1 cellular context compared by ENCODE assay signal in genomic region chr10:78755075-78755695, GRCh38.
TF ChIP-seq lines count a peak whose summit lies in the region.

No MANE protein-coding gene starts in this region.

TF ChIP-seq in SK-N-SH, 30 proteins besides CTCF, POLR2A, EP300 and RAD21 (continued from another document):
- TF ChIP-seq MEF2A (IDR thresholded peaks at IDR 0.05; ENCODE audit: borderline replicate concordance, low read depth) (no peak), RFX5 (IDR thresholded peaks at IDR 0.05; ENCODE audit: low read length) (no peak), MXI1 (IDR thresholded peaks at IDR 0.05; ENCODE audit: low read depth, low read length) (peak; percentile 8; the same call in 1 of the 2 replicates), FOXM1 (IDR thresholded peaks at IDR 0.05; ENCODE audit: low read depth) (no peak), TCF12 (IDR thresholded peaks at IDR 0.05) (no peak), ELF1 (IDR thresholded peaks at IDR 0.05) (no peak), IRF3 (IDR thresholded peaks at IDR 0.05; ENCODE audit: low read depth, low read length) (no peak)
